9 cellular contexts compared by ENCODE assay signal in genomic region chr10:78035437-78035836, GRCh38. TPM values are rescaled to one million over a fixed set of nuclear protein-coding genes. Genes with fewer than 3 reads are reported as not detected.
DNase-seq lines count a peak whose midpoint lies in the region; ATAC-seq and TF ChIP-seq lines count a peak whose summit lies in the region.
"Had no signal": no experiment of that assay in that cellular context is flagged by ENCODE, and none has a peak within 500 bp of the region (broad histone marks: within the 10 kb centered on the region; RNA-seq: fewer than 3 reads in every experiment).

No MANE protein-coding gene starts in this region.

- TF ChIP-seq POLR2A in breast epithelium (IDR thresholded peaks at IDR 0.05) (no peak), vagina (IDR thresholded peaks at IDR 0.05) (no peak)

- H3K4me1 ChIP-seq in breast epithelium: peaks cover 0 to 6% of the 10 kb centered on the region in 2 donors
- H3K4me1 ChIP-seq in iPS-18a (ENCODE audit: control insufficient read depth, low read depth, low read length): peaks cover 41% of the 10 kb centered on the region
- peaks cover 63% of the 10 kb centered on the region for H3K4me1 ChIP-seq in vagina

- H3K9me3 Mint-ChIP-seq in MCF 10A (ENCODE audit: unreplicated experiment): no peaks in the 10 kb centered on the region
- no peaks in the 10 kb centered on the region for H3K9me3 Mint-ChIP-seq in activated CD8-positive, alpha-beta T cell treated with anti-CD3 and anti-CD28 coated beads, Interleukin-2, amount 10 ng/mL, durations not matched to agents 7 days and 5 days (ENCODE audit: insufficient read depth)

- no peak for DNase-seq in MCF 10A (ENCODE audit: unreplicated experiment)
- no peak for DNase-seq in breast epithelium (ENCODE audit: low spot score in 2 of 2)
- no peak for DNase-seq in activated CD8-positive, alpha-beta T cell treated with anti-CD3 and anti-CD28 coated beads, Interleukin-2, amount 10 ng/mL, durations not matched to agents 7 days and 5 days
- DNase-seq in vagina (ENCODE audit: extremely low spot score in 2 of 2): no peak
- no peak for DNase-seq in stimulated activated CD4-positive, alpha-beta T cell treated with anti-CD3 and anti-CD28 coated beads, Interleukin-15, amount 100 ng/mL, for 24 hours
- no peak for DNase-seq in NCI-H1417 treated with DMSO at 0.1 percent for 48 hours (lab: John Stamatoyannopoulos, UW)
- DNase-seq in amygdala (lab: John Stamatoyannopoulos, UW): no peak
- DNase-seq: heart left ventricle had no signal

- H3K4me1 Mint-ChIP-seq in MCF 10A (ENCODE audit: insufficient read depth, unreplicated experiment): peaks cover 27% of the 10 kb centered on the region
- H3K4me1 Mint-ChIP-seq in activated CD8-positive, alpha-beta T cell treated with anti-CD3 and anti-CD28 coated beads, Interleukin-2, amount 10 ng/mL, durations not matched to agents 7 days and 5 days (ENCODE audit: low read depth): peaks cover 45% of the 10 kb centered on the region

- peak overlapping the region; percentile 77 for H3K27ac Mint-ChIP-seq in MCF 10A (ENCODE audit: low read depth, unreplicated experiment)
- peak overlapping the region; percentile 24 for H3K27ac Mint-ChIP-seq in activated CD8-positive, alpha-beta T cell treated with anti-CD3 and anti-CD28 coated beads, Interleukin-2, amount 10 ng/mL, durations not matched to agents 7 days and 5 days

- ATAC-seq in activated CD8-positive, alpha-beta T cell treated with anti-CD3 and anti-CD28 coated beads, Interleukin-2, amount 10 ng/mL, durations not matched to agents 7 days and 5 days: no peak
- ATAC-seq: heart left ventricle had no signal

- peak overlapping the region; percentile 89 for H3K9ac ChIP-seq in iPS-18a (ENCODE audit: low read length)

- CTCF ChIA-PET in MCF 10A (lab: Yijun Ruan, JAX): interaction anchor here (0.5 to 2.8 kb wide), 6 partner anchors 11 to 1161 kb away, joined by 3 to 21 read pairs (median 3); no protein-coding TSS in a partner anchor
- CTCF ChIA-PET in activated CD8-positive, alpha-beta T cell treated with anti-CD3 and anti-CD28 coated beads, Interleukin-2, amount 10 ng/mL, durations not matched to agents 7 days and 5 days (lab: Charles Lee): interaction anchor here (1.3 to 1.8 kb wide), 3 partner anchors 11 to 22 kb away, joined by 3 to 10 read pairs (median 3); no protein-coding TSS in a partner anchor

- intact Hi-C loops in MCF 10A (cut with micrococcal nuclease): loop anchor here (10.0 kb wide), 1 partner anchor 871 kb away; no protein-coding TSS in a partner anchor
- intact Hi-C loops in breast epithelium (cut with DNase I; ENCODE audit: low total_unique reads): no loop called here
- intact Hi-C loops in vagina (cut with DNase I): no loop called here

- POLR2A ChIA-PET in MCF 10A (lab: Yijun Ruan, JAX): interaction anchor here (1.2 to 2.8 kb wide), 3 partner anchors 10 to 203 kb away, joined by 3 to 17 read pairs (median 7); no protein-coding TSS in a partner anchor
- POLR2A ChIA-PET in activated CD8-positive, alpha-beta T cell treated with anti-CD3 and anti-CD28 coated beads, Interleukin-2, amount 10 ng/mL, durations not matched to agents 7 days and 5 days (lab: Charles Lee): interaction anchor here (0.5 kb wide), 1 partner anchor 12 kb away, joined by 3 read pairs; no protein-coding TSS in a partner anchor

- H3K4me3 Mint-ChIP-seq in MCF 10A (ENCODE audit: unreplicated experiment): peak overlapping the region; percentile 84
- peak overlapping the region; percentile 80 for H3K4me3 Mint-ChIP-seq in activated CD8-positive, alpha-beta T cell treated with anti-CD3 and anti-CD28 coated beads, Interleukin-2, amount 10 ng/mL, durations not matched to agents 7 days and 5 days

- no peak overlapping the region for H3K27ac ChIP-seq in breast epithelium
- no peak overlapping the region for H3K27ac ChIP-seq in iPS-18a (ENCODE audit: low read length)
- peak overlapping the region; percentile 74 for H3K27ac ChIP-seq in vagina

- H3K36me3 Mint-ChIP-seq in MCF 10A (ENCODE audit: insufficient read depth, unreplicated experiment): peaks cover 64% of the 10 kb centered on the region
- H3K36me3 Mint-ChIP-seq in activated CD8-positive, alpha-beta T cell treated with anti-CD3 and anti-CD28 coated beads, Interleukin-2, amount 10 ng/mL, durations not matched to agents 7 days and 5 days (ENCODE audit: low read depth): peaks cover 55% of the 10 kb centered on the region

- H3K27me3 ChIP-seq in breast epithelium (no peaks in the 10 kb centered on the region), iPS-18a (ENCODE audit: control insufficient read depth, insufficient read depth, low read length) (no peaks in the 10 kb centered on the region), vagina (no peaks in the 10 kb centered on the region)
- H3K27me3 ChIP-seq: heart left ventricle had no signal

- no TSS peak for BruUV-seq in MCF 10A (replicated peaks; lab: Mats Ljungman, UMichigan)

- no peak for TF ChIP-seq CTCF in MCF 10A (IDR thresholded peaks at IDR 0.05; ENCODE audit: unreplicated experiment)
- no peak for TF ChIP-seq CTCF in breast epithelium (IDR thresholded peaks at IDR 0.05)
- no peak for TF ChIP-seq CTCF in vagina (IDR thresholded peaks at IDR 0.05)

- peak overlapping the region in 1 of 3 donors; percentile 91 for H3K4me3 ChIP-seq in breast epithelium
- peak overlapping the region; percentile 92 for H3K4me3 ChIP-seq in iPS-18a (ENCODE audit: low read length)
- H3K4me3 ChIP-seq in vagina: no peak overlapping the region

- H3K27me3 Mint-ChIP-seq in MCF 10A (ENCODE audit: insufficient read depth, unreplicated experiment): no peaks in the 10 kb centered on the region
- H3K27me3 Mint-ChIP-seq in activated CD8-positive, alpha-beta T cell treated with anti-CD3 and anti-CD28 coated beads, Interleukin-2, amount 10 ng/mL, durations not matched to agents 7 days and 5 days (ENCODE audit: low read depth): no peaks in the 10 kb centered on the region

- H3K36me3 ChIP-seq in breast epithelium: peaks cover 16% of the 10 kb centered on the region
- peaks cover 58% of the 10 kb centered on the region for H3K36me3 ChIP-seq in iPS-18a (ENCODE audit: control insufficient read depth, low read depth, low read length)
- H3K36me3 ChIP-seq in vagina: peaks cover 0 to 52% of the 10 kb centered on the region in 2 donors

- no peaks in the 10 kb centered on the region for H3K9me3 ChIP-seq in breast epithelium
- H3K9me3 ChIP-seq in iPS-18a (ENCODE audit: control insufficient read depth, low read depth, low read length): no peaks in the 10 kb centered on the region
- no peaks in the 10 kb centered on the region for H3K9me3 ChIP-seq in vagina
- H3K9me3 ChIP-seq: heart left ventricle had no signal

RNA-seq across cellular contexts. Expression of gene RPS24, which starts 1.8 kb away (rescaled TPM):
- total RNA-seq in MCF 10A (2022) (2,215 and 2,288 TPM in 2 replicates), breast epithelium (1,000 to 10,000 TPM; 2,814 to 3,927 (median 3,251) TPM), vagina (3,291 TPM)
- 1,000 to 10,000 TPM; 1,446 to 1,455 TPM for total RNA-seq in activated CD8-positive, alpha-beta T cell treated with anti-CD3 and anti-CD28 coated beads, Interleukin-2, amount 10 ng/mL, durations not matched to agents 7 days and 5 days

RNA-seq across cellular contexts. Expression of gene POLR3A, which starts 6.1 kb away (rescaled TPM):
- total RNA-seq in MCF 10A (2022): 19.1 and 19.8 TPM in 2 replicates
- 10 to 100 TPM; 10.1 to 17.9 (median 13.4) TPM for total RNA-seq in breast epithelium
- 10 to 100 TPM; 17.0 to 18.5 TPM for total RNA-seq in activated CD8-positive, alpha-beta T cell treated with anti-CD3 and anti-CD28 coated beads, Interleukin-2, amount 10 ng/mL, durations not matched to agents 7 days and 5 days
- 16.9 TPM for total RNA-seq in vagina
